ENCODE assay signal across 10 cellular contexts in the genomic region with DNA sequence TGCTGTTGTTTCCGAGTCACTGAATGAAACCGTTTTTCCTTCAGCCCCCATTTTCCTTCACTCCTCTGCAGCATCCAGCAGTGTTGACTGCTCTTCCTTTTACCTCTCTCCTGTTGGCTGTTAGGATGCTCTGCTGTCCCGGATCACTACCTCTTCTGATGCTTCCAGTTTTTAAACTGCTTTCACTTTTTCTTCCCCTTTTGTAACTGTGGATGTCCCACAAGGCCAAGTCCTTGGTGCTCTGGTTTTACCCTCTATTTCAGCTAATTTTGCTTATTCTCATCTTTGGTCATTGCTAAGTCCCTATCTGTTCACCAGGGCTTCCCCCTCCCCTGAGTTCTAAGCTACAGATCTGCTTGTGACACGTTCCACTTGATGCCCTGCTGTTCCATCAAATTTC. TPM values are rescaled to one million over a fixed set of nuclear protein-coding genes. Genes with fewer than 3 reads are reported as not detected.
DNase-seq lines count a peak whose midpoint lies in the region; ATAC-seq and TF ChIP-seq lines count a peak whose summit lies in the region.
"Had no signal": no experiment of that assay in that cellular context is flagged by ENCODE, and none has a peak within 500 bp of the region (broad histone marks: within the 10 kb centered on the region; RNA-seq: fewer than 3 reads in every experiment).

No MANE protein-coding gene starts in this region.

- H3K4me3 Mint-ChIP-seq in IgD-negative memory B cell: peak overlapping the region; percentile 2 to 82 (median 58)

- peak overlapping the region; percentile 4 to 69 (median 54) for H3K27ac Mint-ChIP-seq in IgD-negative memory B cell

- no peak for DNase-seq in activated CD4-positive, CD25-positive, alpha-beta regulatory T cell treated with anti-CD3 and anti-CD28 coated beads, Interleukin-2, amount 50 U/mL, for 72 hours
- DNase-seq in RKO (ENCODE audit: low spot score) (no peak), NCI-H82 treated with DMSO at 0.1 percent for 48 hours (lab: John Stamatoyannopoulos, UW; ENCODE audit: unreplicated experiment) (no peak), activated T-cell treated with anti-CD3 and anti-CD28 coated beads for 4 hours (no peak), transverse colon (no peak)
- DNase-seq: hippocampal formation had no signal

- no peaks in the 10 kb centered on the region for H3K9me3 Mint-ChIP-seq in IgD-negative memory B cell

- TF ChIP-seq CTCF in transverse colon (IDR thresholded peaks at IDR 0.05): no peak

- no peak for TF ChIP-seq POLR2A in transverse colon (IDR thresholded peaks at IDR 0.05)

- no peaks in the 10 kb centered on the region for H3K4me1 ChIP-seq in transverse colon

- intact Hi-C loops in transverse colon (cut with DNase I; ENCODE audit: low total_unique reads): no loop called here

- no peaks in the 10 kb centered on the region for H3K9me3 ChIP-seq in transverse colon
- H3K9me3 ChIP-seq: A549 had no signal

- no peaks in the 10 kb centered on the region for H3K27me3 ChIP-seq in transverse colon

- TF ChIP-seq EP300 in transverse colon (IDR thresholded peaks at IDR 0.05; ENCODE audit: low read depth): no peak

- H3K36me3 ChIP-seq in transverse colon: peaks cover 0 to 8% (median 0%) of the 10 kb centered on the region in 4 donors

- peaks cover 10 to 16% (median 10%) of the 10 kb centered on the region in 3 donors for H3K4me1 Mint-ChIP-seq in IgD-negative memory B cell

- peaks cover 3% of the 10 kb centered on the region for H3K36me3 Mint-ChIP-seq in IgD-negative memory B cell

- in situ Hi-C loops in transverse colon (cut with MboI; ENCODE audit: low pct_ligation_motif_present in 1 of 4, low pct_unique_long_range_greater_than_20kb in 1 of 4, low sequenced_read_pairs in 3 of 4): no loop called here

- H3K4me3 ChIP-seq in transverse colon: no peak overlapping the region
- H3K4me3 ChIP-seq: A549 had no signal

- H3K27me3 Mint-ChIP-seq in IgD-negative memory B cell: no peaks in the 10 kb centered on the region

- H3K27ac ChIP-seq in transverse colon: no peak overlapping the region

- peak; percentile 35 to 49 for ATAC-seq in activated CD4-positive, CD25-positive, alpha-beta regulatory T cell treated with anti-CD3 and anti-CD28 coated beads, Interleukin-2, amount 50 U/mL, for 24 hours
- peak; percentile 94 for ATAC-seq in HG02840 (IDR thresholded peaks at IDR 0.05; ENCODE audit: low FRiP score, unreplicated experiment)
- ATAC-seq: A549 had no signal

- 76 to 83% methylated on average over 4 of the region's 4 CpGs for WGBS in transverse colon (ENCODE audit: low coverage in 1 of 2), 2 donors

RNA-seq across cellular contexts. Expression of gene MAP4K3, which starts 39.4 kb away (rescaled TPM):
- polyA plus RNA-seq in IgD-negative memory B cell: 1.1 TPM
- 100 to 1,000 TPM in 2 of 4 donors, 10 to 100 TPM in 2; 42.6 to 131 (median 91.8) TPM for total RNA-seq in transverse colon
